Comparison of ENCODE assay signal across 9 cellular contexts in genomic region chr6:16322666-16323312, GRCh38.
A peak's percentile ranks its signal among the peaks of the same experiment; 100 is the strongest.
DNase-seq lines count a peak whose midpoint lies in the region; ATAC-seq, FAIRE-seq and TF ChIP-seq lines count a peak whose summit lies in the region.
"Had no signal": no experiment of that assay in that cellular context is flagged by ENCODE, and none has a peak within 500 bp of the region (broad histone marks: within the 10 kb centered on the region; RNA-seq: fewer than 3 reads in every experiment).

No MANE protein-coding gene starts in this region.

- H3K36me3 ChIP-seq in DOHH2 (ENCODE audit: control insufficient read depth, low read length) = no peaks in the 10 kb centered on the region
- H3K36me3 ChIP-seq in KOPT-K1 (ENCODE audit: insufficient read depth, low read length) = no peaks in the 10 kb centered on the region
- H3K36me3 ChIP-seq in astrocyte (ENCODE audit: insufficient read depth, low read length) = no peaks in the 10 kb centered on the region

- H2AFZ ChIP-seq in astrocyte (ENCODE audit: low read depth, low read length) = no peak overlapping the region

- H3K36me3 Mint-ChIP-seq in T-helper 17 cell (ENCODE audit: low read depth) (peaks cover 9% of the 10 kb centered on the region), astrocyte (ENCODE audit: low read depth, unreplicated experiment) (peaks cover 20% of the 10 kb centered on the region)

- DNase-seq in T-helper 17 cell (peak; percentile 47 to 68 (median 66)), astrocyte (ENCODE audit: low read depth) (peak; percentile 95), left colon (peak; percentile 56 to 60), GOT3 (lab: John Stamatoyannopoulos, UW) (no peak)
- DNase-seq in stimulated activated CD4-positive, alpha-beta T cell treated with anti-CD3 and anti-CD28 coated beads, Interleukin-4, amount 100 ng/mL, for 24 hours = peak; percentile 80

- H3K27ac ChIP-seq in DOHH2 (ENCODE audit: low read depth, low read length) (peak overlapping the region; percentile 37), KOPT-K1 (ENCODE audit: low read depth, low read length, poor library complexity, severe bottlenecking) (peak overlapping the region; percentile 52), astrocyte (ENCODE audit: low read depth, low read length) (peak overlapping the region; percentile 79)

- H3K4me1 Mint-ChIP-seq in T-helper 17 cell = peaks cover 58% of the 10 kb centered on the region
- H3K4me1 Mint-ChIP-seq in astrocyte (ENCODE audit: low read depth, unreplicated experiment) = peaks cover 59% of the 10 kb centered on the region

- no peaks in the 10 kb centered on the region for H3K9me3 Mint-ChIP-seq in astrocyte (ENCODE audit: unreplicated experiment)

- no peaks in the 10 kb centered on the region for H3K9me2 ChIP-seq in DOHH2 (replicated peaks; ENCODE audit: control insufficient read depth, low read length)

- H3K4me1 ChIP-seq in DOHH2 (ENCODE audit: control insufficient read depth, low read length) = peaks cover 33% of the 10 kb centered on the region
- peaks cover 61% of the 10 kb centered on the region for H3K4me1 ChIP-seq in astrocyte (ENCODE audit: insufficient read depth, low read length)

- no peak for TF ChIP-seq CTCF in DOHH2 (IDR thresholded peaks at IDR 0.05; ENCODE audit: low read depth, low read length, poor library complexity, severe bottlenecking)
- no peak for TF ChIP-seq CTCF in astrocyte (IDR thresholded peaks at IDR 0.05; ENCODE audit: insufficient read depth, low read depth, low read length)

- intact Hi-C loops in left colon (cut with DNase I, micrococcal nuclease) = no loop called here

- no peaks in the 10 kb centered on the region for H3K27me3 Mint-ChIP-seq in T-helper 17 cell
- no peaks in the 10 kb centered on the region for H3K27me3 Mint-ChIP-seq in astrocyte (ENCODE audit: low read depth, unreplicated experiment)

- no peaks in the 10 kb centered on the region for H3F3A ChIP-seq in DOHH2 (ENCODE audit: control insufficient read depth, insufficient read depth)

- H3K4me3 ChIP-seq in DOHH2 (ENCODE audit: low read length) = 0 out of 2 replicates have a peak overlapping the region, but pooled peaks have one; percentile 11
- no peak overlapping the region for H3K4me3 ChIP-seq in astrocyte (ENCODE audit: insufficient read depth, low read depth, low read length)

- no peaks in the 10 kb centered on the region for H4K20me1 ChIP-seq in DOHH2 (ENCODE audit: control insufficient read depth, insufficient read depth, low read depth, low read length)
- peaks cover 26% of the 10 kb centered on the region for H4K20me1 ChIP-seq in astrocyte (ENCODE audit: insufficient read depth, low read length)

- peak overlapping the region; percentile 71 for H3K9ac ChIP-seq in astrocyte (ENCODE audit: low read length)

- H3K27me3 ChIP-seq in DOHH2 (ENCODE audit: control insufficient read depth, low read length) (no peaks in the 10 kb centered on the region), astrocyte (ENCODE audit: insufficient read depth, low read length) (no peaks in the 10 kb centered on the region)

- H3K4me3 Mint-ChIP-seq in T-helper 17 cell (peak overlapping the region; percentile 75), astrocyte (ENCODE audit: unreplicated experiment) (peak overlapping the region; percentile 60)

- ATAC-seq in GM21576 (IDR thresholded peaks at IDR 0.05; ENCODE audit: unreplicated experiment) (peak; percentile 81), T-helper 17 cell (peak; percentile 75), left colon (peak; percentile 51)
- ATAC-seq: Panc1 had no signal

- H3K4me2 ChIP-seq in DOHH2 (ENCODE audit: low read length) (peak overlapping the region; percentile 56), astrocyte (ENCODE audit: low read length) (peak overlapping the region; percentile 71)

- no peaks in the 10 kb centered on the region for H3K9me3 ChIP-seq in DOHH2 (ENCODE audit: control insufficient read depth, insufficient read depth, low read length)
- peaks cover 12% of the 10 kb centered on the region for H3K9me3 ChIP-seq in KOPT-K1 (ENCODE audit: insufficient read depth, low read length, poor library complexity, severe bottlenecking)
- no peaks in the 10 kb centered on the region for H3K9me3 ChIP-seq in T-helper 17 cell (ENCODE audit: control insufficient read depth, low read length, poor library complexity, severe bottlenecking)
- no peaks in the 10 kb centered on the region for H3K9me3 ChIP-seq in astrocyte (ENCODE audit: insufficient read depth, low read depth, low read length)

- FAIRE-seq in astrocyte (lab: Jason Lieb, UNC) = no peak

- H3K27ac Mint-ChIP-seq in T-helper 17 cell (peak overlapping the region; percentile 100), astrocyte (ENCODE audit: unreplicated experiment) (peak overlapping the region; percentile 92)

- H3K79me2 ChIP-seq in DOHH2 (ENCODE audit: control insufficient read depth, low read length) (no peaks in the 10 kb centered on the region), astrocyte (ENCODE audit: insufficient read depth, low read length) (peaks cover 3% of the 10 kb centered on the region)
